In the genomic region with DNA sequence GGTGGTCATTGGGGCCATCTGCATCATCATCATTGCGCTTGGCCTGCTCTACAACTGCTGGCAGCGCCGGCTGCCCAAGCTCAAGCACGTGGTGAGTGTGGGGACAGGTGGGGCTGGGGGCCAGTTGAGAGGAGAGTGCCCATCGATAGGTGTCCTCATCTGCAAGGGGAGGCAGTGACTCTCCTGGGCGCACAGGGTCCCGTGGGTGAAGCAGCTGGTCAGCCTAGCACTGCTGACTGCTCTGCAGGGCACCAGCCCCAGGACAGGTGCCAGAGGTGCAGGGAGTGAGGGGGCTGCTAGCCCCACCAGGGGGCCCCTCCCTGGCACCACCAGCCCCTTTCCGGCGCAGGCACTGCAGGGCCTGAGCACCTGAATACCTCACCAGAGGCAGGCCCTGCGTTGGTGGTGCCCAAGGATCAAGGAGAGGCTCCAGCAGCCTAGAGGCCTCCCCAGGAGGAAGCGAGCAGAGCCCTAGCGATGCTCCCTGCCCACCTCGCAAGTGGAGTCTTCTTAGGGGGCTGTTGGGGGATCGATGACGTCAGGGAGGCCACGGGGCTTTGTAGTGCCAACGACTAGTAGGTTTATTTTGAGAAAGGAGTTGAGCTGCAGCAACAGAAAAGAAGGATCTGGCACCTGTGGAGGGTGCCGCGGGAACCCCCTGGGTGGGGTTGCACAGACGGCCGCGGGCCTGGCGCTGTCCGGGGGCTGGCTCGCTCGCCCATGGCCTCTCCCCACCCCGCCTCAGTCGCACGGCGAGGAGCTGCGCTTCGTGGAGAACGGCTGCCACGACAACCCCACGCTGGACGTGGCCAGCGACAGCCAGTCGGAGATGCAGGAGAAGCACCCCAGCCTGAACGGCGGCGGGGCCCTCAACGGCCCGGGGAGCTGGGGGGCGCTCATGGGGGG, we compare ENCODE assay signal across 8 cellular contexts. TPM values are rescaled to one million over a fixed set of nuclear protein-coding genes. Genes with fewer than 3 reads are reported as not detected.
DNase-seq lines count a peak whose midpoint lies in the region; TF ChIP-seq lines count a peak whose summit lies in the region.

No MANE protein-coding gene starts in this region.

- H3K36me3 ChIP-seq in HUES64 (ENCODE audit: insufficient read depth, low read length) (no peaks in the 10 kb centered on the region), neutrophil (peaks cover 31% of the 10 kb centered on the region)

- H3K9me3 ChIP-seq in HUES64 (ENCODE audit: insufficient read depth, low read depth, low read length) (no peaks in the 10 kb centered on the region), neutrophil (no peaks in the 10 kb centered on the region)

- H3K27ac ChIP-seq in HUES64 (ENCODE audit: low read depth, low read length) (peak overlapping the region; percentile 35; the same call in 1 of the 2 replicates), neutrophil (peak overlapping the region; percentile 99)

- H3K4me1 ChIP-seq in HUES64 (ENCODE audit: insufficient read depth, low read length) (no peaks in the 10 kb centered on the region; the same call in 1 of the 2 replicates), neutrophil (ENCODE audit: control insufficient read depth in 1 of 2, insufficient read depth in 1 of 2, low read depth in 1 of 2, low read length in 1 of 2) (peaks cover 40 to 47% of the 10 kb centered on the region in 2 experiments)

- H3K27me3 ChIP-seq in HUES64 (ENCODE audit: insufficient read depth, low read length): peaks cover 16% of the 10 kb centered on the region; the same call in 1 of the 2 replicates
- H3K27me3 ChIP-seq in neutrophil: no peaks in the 10 kb centered on the region

- peak overlapping the region; percentile 71 for H3K4me3 ChIP-seq in HUES64 (ENCODE audit: low read length)
- H3K4me3 ChIP-seq in fibroblast of pulmonary artery (replicated peaks; ENCODE audit: low read depth, low read length): peak overlapping the region; percentile 72
- peak overlapping the region; percentile 79 to 93 for H3K4me3 ChIP-seq in neutrophil (ENCODE audit: low read depth in 1 of 2, low read length in 1 of 2)

- DNase-seq in CD1c-positive myeloid dendritic cell (ENCODE audit: extremely low spot score): peak; percentile 11
- peak; percentile 60 for DNase-seq in GM20000 (ENCODE audit: low spot score)
- peak; percentile 9 for DNase-seq in activated T-cell treated with anti-CD3 and anti-CD28 coated beads for 4 hours
- DNase-seq in fibroblast of pulmonary artery (ENCODE audit: low read depth): no peak
- DNase-seq in cerebellar nuclear complex (lab: John Stamatoyannopoulos, UW): no peak
- no peak for DNase-seq in superior temporal gyrus (ENCODE audit: extremely low spot score)

- TF ChIP-seq CTCF in GM20000 (IDR thresholded peaks at IDR 0.05; ENCODE audit: extremely low read depth, missing control alignments) (no peak), fibroblast of pulmonary artery (IDR thresholded peaks at IDR 0.05; ENCODE audit: low read length, missing control alignments) (no peak), neutrophil (IDR thresholded peaks at IDR 0.05) (no peak)

- peak overlapping the region; percentile 86 for H3K9ac ChIP-seq in HUES64 (ENCODE audit: low read depth, low read length)

- WGBS in HUES64: 34% methylated on average over 44 of the region's 44 CpGs

RNA-seq across cellular contexts. Expression of a gene that starts 1.0 kb away (rescaled TPM):
- polyA plus RNA-seq in HUES64 (2013, experiment 1 of 2): 2.9 TPM
- polyA plus RNA-seq in HUES64 (2013, experiment 2 of 2): 4.4 TPM

RNA-seq across cellular contexts. Expression of a gene that starts 42.8 kb away (rescaled TPM):
- 26.3 TPM for polyA plus RNA-seq in HUES64 (2013, experiment 1 of 2)
- polyA plus RNA-seq in HUES64 (2013, experiment 2 of 2): 30.9 TPM

Comparison
In these comparisons a context has a peak if more than half of its experiments do, and no peak if none do; other contexts are left out.
1. DNase-seq: peak in CD1c-positive myeloid dendritic cell (single experiment), GM20000 (single experiment) and activated T-cell treated with anti-CD3 and anti-CD28 coated beads for 4 hours (single experiment); none in fibroblast of pulmonary artery (single experiment), cerebellar nuclear complex (0 of 2) and superior temporal gyrus (single experiment).
2. Peak in every context shown above with its lines, with median percentiles within 50 percentile points of each other: H3K4me3 ChIP-seq.